Comparison of ENCODE assay signal across 1 cellular context in the genomic region with DNA sequence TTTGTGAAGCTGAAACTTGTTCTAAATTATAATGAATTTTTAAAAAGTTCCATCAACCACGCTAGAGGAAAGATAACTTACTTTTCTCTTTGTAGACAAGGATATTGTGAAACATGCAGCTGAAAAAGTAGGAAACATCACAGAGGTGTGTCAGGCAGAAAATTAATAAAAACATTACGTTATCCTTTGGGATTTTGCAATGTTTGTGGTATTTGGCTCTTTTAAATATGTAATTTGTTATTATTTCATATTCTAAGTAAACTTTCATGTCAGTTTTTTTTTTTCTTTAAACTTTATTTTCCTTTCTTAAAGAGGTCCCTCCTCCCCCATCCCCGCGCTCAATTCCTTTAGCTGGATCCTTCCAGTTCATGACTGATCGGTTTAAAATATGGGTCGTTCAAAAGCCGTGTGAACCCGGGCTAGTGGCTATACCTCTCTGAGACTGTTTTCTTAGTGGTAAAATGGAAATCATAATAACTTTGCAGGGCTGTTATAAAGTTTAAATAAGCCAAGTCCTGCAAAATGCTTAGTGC.
TF ChIP-seq lines count a peak whose summit lies in the region.

No MANE protein-coding gene starts in this region.

TF ChIP-seq in H1, 55 proteins besides CTCF, POLR2A, EP300 and RAD21:
- TF ChIP-seq CBX8 (IDR thresholded peaks at IDR 0.05; ENCODE audit: borderline replicate concordance, low read depth, low read length) = no peak
TF ChIP-seq in H1: peak in this region for 0.
